Comparison of ENCODE assay signal across 14 cellular contexts in genomic region chr17:55303701-55304145, GRCh38. TPM values are rescaled to one million over a fixed set of nuclear protein-coding genes. Genes with fewer than 3 reads are reported as not detected.
DNase-seq lines count a peak whose midpoint lies in the region; ATAC-seq and TF ChIP-seq lines count a peak whose summit lies in the region.
"Had no signal": no experiment of that assay in that cellular context is flagged by ENCODE, and none has a peak within 500 bp of the region (broad histone marks: within the 10 kb centered on the region; RNA-seq: fewer than 3 reads in every experiment).

No MANE protein-coding gene starts in this region.

- H3K4me1 Mint-ChIP-seq in stimulated activated naive CD8-positive, alpha-beta T cell treated with anti-CD3 and anti-CD28 coated beads, Interleukin-15, amount 100 ng/mL, for 72 hours, result no peaks in the 10 kb centered on the region
- no peaks in the 10 kb centered on the region for H3K4me1 Mint-ChIP-seq in CD8-positive, alpha-beta T cell (ENCODE audit: low read depth)

- H3K27me3 Mint-ChIP-seq in stimulated activated naive CD8-positive, alpha-beta T cell treated with anti-CD3 and anti-CD28 coated beads, Interleukin-15, amount 100 ng/mL, for 72 hours, result peaks cover 8% of the 10 kb centered on the region
- peaks cover 7% of the 10 kb centered on the region for H3K27me3 Mint-ChIP-seq in CD8-positive, alpha-beta T cell (ENCODE audit: low read depth)

- TF ChIP-seq CTCF in cardiac muscle cell (IDR thresholded peaks at IDR 0.05; ENCODE audit: low read depth, low read length) (peak; percentile 31), left ventricle myocardium inferior (IDR thresholded peaks at IDR 0.05; ENCODE audit: borderline replicate concordance) (no peak), esophagus muscularis mucosa (IDR thresholded peaks at IDR 0.05) (no peak), uterus (IDR thresholded peaks at IDR 0.05) (no peak)
- TF ChIP-seq CTCF in CD8-positive, alpha-beta T cell (IDR thresholded peaks at IDR 0.05), result no peak

- in situ Hi-C loops in SK-MEL-5 (cut with HindIII; ENCODE audit: low pct_unique_long_range_greater_than_20kb, low sequenced_read_pairs), result no loop called here

- H3K27ac Mint-ChIP-seq in stimulated activated naive CD8-positive, alpha-beta T cell treated with anti-CD3 and anti-CD28 coated beads, Interleukin-15, amount 100 ng/mL, for 72 hours, result no peak overlapping the region
- H3K27ac Mint-ChIP-seq in CD8-positive, alpha-beta T cell, result no peak overlapping the region

- no peak for TF ChIP-seq EP300 in esophagus muscularis mucosa (IDR thresholded peaks at IDR 0.05)

- no peaks in the 10 kb centered on the region for H3K36me3 Mint-ChIP-seq in CD8-positive, alpha-beta T cell

- WGBS in esophagus muscularis mucosa, result 72% methylated on average over 7 of the region's 7 CpGs

- H3K9me3 Mint-ChIP-seq in stimulated activated naive CD8-positive, alpha-beta T cell treated with anti-CD3 and anti-CD28 coated beads, Interleukin-15, amount 100 ng/mL, for 72 hours, result no peaks in the 10 kb centered on the region
- H3K9me3 Mint-ChIP-seq in CD8-positive, alpha-beta T cell, result no peaks in the 10 kb centered on the region
- H3K9me3 Mint-ChIP-seq: activated T-cell treated with anti-CD3 and anti-CD28 coated beads, Interleukin-2, amount 50 U/mL, for 4 hours had no signal

- POLR2A ChIA-PET in CD8-positive, alpha-beta T cell (lab: Charles Lee), result no interaction called here

- H3K27me3 ChIP-seq in cardiac muscle cell, result no peaks in the 10 kb centered on the region
- no peaks in the 10 kb centered on the region for H3K27me3 ChIP-seq in left ventricle myocardium inferior (ENCODE audit: low read depth)
- H3K27me3 ChIP-seq in esophagus muscularis mucosa, result no peaks in the 10 kb centered on the region
- no peaks in the 10 kb centered on the region for H3K27me3 ChIP-seq in uterus
- no peaks in the 10 kb centered on the region for H3K27me3 ChIP-seq in CD8-positive, alpha-beta T cell (ENCODE audit: insufficient read depth, low read length)

- CTCF ChIA-PET in CD8-positive, alpha-beta T cell (lab: Charles Lee), result interaction anchor here (1.0 to 1.5 kb wide), 2 partner anchors 9 to 11 kb away, joined by 3 to 4 read pairs; no protein-coding TSS in a partner anchor

- H3K36me3 ChIP-seq in cardiac muscle cell, result no peaks in the 10 kb centered on the region
- no peaks in the 10 kb centered on the region for H3K36me3 ChIP-seq in left ventricle myocardium inferior
- peaks cover 0 to 16% (median 1%) of the 10 kb centered on the region in 4 donors for H3K36me3 ChIP-seq in esophagus muscularis mucosa
- H3K36me3 ChIP-seq in uterus, result no peaks in the 10 kb centered on the region
- no peaks in the 10 kb centered on the region for H3K36me3 ChIP-seq in CD8-positive, alpha-beta T cell (ENCODE audit: insufficient read depth, low read length)

- no peaks in the 10 kb centered on the region for H3K4me1 ChIP-seq in cardiac muscle cell (ENCODE audit: low read depth)
- H3K4me1 ChIP-seq in left ventricle myocardium inferior, result peaks cover 41% of the 10 kb centered on the region
- H3K4me1 ChIP-seq in esophagus muscularis mucosa, result peaks cover 29 to 92% (median 73%) of the 10 kb centered on the region in 4 donors
- peaks cover 0 to 6% of the 10 kb centered on the region in 2 donors for H3K4me1 ChIP-seq in uterus
- no peaks in the 10 kb centered on the region for H3K4me1 ChIP-seq in CD8-positive, alpha-beta T cell (ENCODE audit: insufficient read depth, low read length)

- intact Hi-C loops in left ventricle myocardium inferior (cut with micrococcal nuclease) (no loop called here), esophagus muscularis mucosa (cut with DNase I) (no loop called here), uterus (cut with DNase I; ENCODE audit: low total_unique reads) (no loop called here), cardiac septum (cut with DNase I) (loop anchor here (5.0 kb wide), 1 partner anchor 34 kb away; no protein-coding TSS in a partner anchor)
- intact Hi-C loops in CD8-positive, alpha-beta T cell (cut with DNase I, micrococcal nuclease), result no loop called here

- peak in 1 of 2 donors; percentile 46 for DNase-seq in cardiac muscle cell (ENCODE audit: low read depth in 1 of 2, low spot score in 1 of 2)
- DNase-seq in left ventricle myocardium inferior, result no peak
- DNase-seq in SK-MEL-5 (ENCODE audit: low read depth, low spot score), result peak; percentile 19
- no peak for DNase-seq in esophagus muscularis mucosa (ENCODE audit: extremely low spot score)
- no peak for DNase-seq in stimulated activated naive CD8-positive, alpha-beta T cell treated with anti-CD3 and anti-CD28 coated beads, Interleukin-15, amount 100 ng/mL, for 72 hours
- no peak for DNase-seq in uterus
- DNase-seq in CD8-positive, alpha-beta T cell, result no peak
- no peak for DNase-seq in cardiac septum (ENCODE audit: low spot score)
- DNase-seq: activated CD4-positive, CD25-positive, alpha-beta regulatory T cell; activated T-cell treated with anti-CD3 and anti-CD28 coated beads, Interleukin-2, amount 50 U/mL, for 4 hours; aorta; effector memory CD4-positive, alpha-beta T cell; GOT3; NCI-H2081 had no signal

- H3K9me3 ChIP-seq in cardiac muscle cell (ENCODE audit: low read depth) (no peaks in the 10 kb centered on the region), left ventricle myocardium inferior (replicated peaks) (no peaks in the 10 kb centered on the region), esophagus muscularis mucosa (no peaks in the 10 kb centered on the region), uterus (no peaks in the 10 kb centered on the region)
- H3K9me3 ChIP-seq in CD8-positive, alpha-beta T cell (ENCODE audit: low read length), result no peaks in the 10 kb centered on the region

- H3K4me3 ChIP-seq in cardiac muscle cell (no peak overlapping the region), left ventricle myocardium inferior (no peak overlapping the region), esophagus muscularis mucosa (no peak overlapping the region), uterus (no peak overlapping the region)
- no peak overlapping the region for H3K4me3 ChIP-seq in CD8-positive, alpha-beta T cell (ENCODE audit: low read depth, low read length)

- H3K4me3 Mint-ChIP-seq in stimulated activated naive CD8-positive, alpha-beta T cell treated with anti-CD3 and anti-CD28 coated beads, Interleukin-15, amount 100 ng/mL, for 72 hours, result no peak overlapping the region
- H3K4me3 Mint-ChIP-seq in CD8-positive, alpha-beta T cell, result no peak overlapping the region
- H3K4me3 Mint-ChIP-seq: activated T-cell treated with anti-CD3 and anti-CD28 coated beads, Interleukin-2, amount 50 U/mL, for 4 hours had no signal

- H3K27ac ChIP-seq in cardiac muscle cell (no peak overlapping the region), left ventricle myocardium inferior (replicated peaks) (no peak overlapping the region), esophagus muscularis mucosa (replicated peaks in 1 of 4) (peak overlapping the region in 3 of 4 donors; percentile 29 to 46 (median 32)), uterus (no peak overlapping the region)
- no peak overlapping the region for H3K27ac ChIP-seq in CD8-positive, alpha-beta T cell (ENCODE audit: low read depth, low read length)

- peak; percentile 50 for ATAC-seq in stimulated activated naive CD8-positive, alpha-beta T cell treated with anti-CD3 and anti-CD28 coated beads, Interleukin-15, amount 100 ng/mL, for 72 hours
- no peak for ATAC-seq in CD8-positive, alpha-beta T cell
- ATAC-seq: activated T-cell treated with anti-CD3 and anti-CD28 coated beads, Interleukin-2, amount 50 U/mL, for 4 hours had no signal

- no peak for TF ChIP-seq POLR2A in esophagus muscularis mucosa (IDR thresholded peaks at IDR 0.05; ENCODE audit: low read depth)
- no peak for TF ChIP-seq POLR2A in uterus (IDR thresholded peaks at IDR 0.05)

RNA-seq across cellular contexts. Expression of gene HLF, which starts 39.0 kb away (rescaled TPM):
- total RNA-seq in cardiac muscle cell, result 0.28 and 0.74 TPM in 2 replicates
- 0.29 TPM in 1 of 2 replicates, not detected in the other for polyA plus RNA-seq in cardiac muscle cell
- total RNA-seq in left ventricle myocardium inferior, result 22.6 TPM
- total RNA-seq in SK-MEL-5 (2014; rRNA removed; shearing (Covaris generic)), result 0.24 and 1.8 TPM in 2 replicates
- 0.31 and 0.91 TPM in 2 replicates for polyA plus RNA-seq in SK-MEL-5 (2015; cell fraction: cytosol; rRNA removed)
- polyA plus RNA-seq in SK-MEL-5 (2015; cell fraction: nucleus; rRNA removed), result 0.59 and 2.1 TPM in 2 replicates
- total RNA-seq in esophagus muscularis mucosa, result 100 to 1,000 TPM; 137 to 176 (median 154) TPM
- 10 to 100 TPM; 12.0 to 81.2 (median 50.4) TPM for total RNA-seq in uterus
- under 1 TPM; 0.42 to 0.62 TPM for total RNA-seq in CD8-positive, alpha-beta T cell
- total RNA-seq in cardiac septum, result 9.8 TPM

Comparison
In these comparisons a context has a peak if more than half of its experiments do, and no peak if none do; other contexts are left out.
1. H3K27ac ChIP-seq: peak in esophagus muscularis mucosa (3 of 4); none in cardiac muscle cell (single experiment), left ventricle myocardium inferior (single experiment), uterus (0 of 2) and CD8-positive, alpha-beta T cell (single experiment).